ENCODE assay signal across 14 cellular contexts in genomic region chr1:47536646-47537118, GRCh38.
DNase-seq lines count a peak whose midpoint lies in the region; TF ChIP-seq lines count a peak whose summit lies in the region.
"Had no signal": no experiment of that assay in that cellular context is flagged by ENCODE, and none has a peak within 500 bp of the region (broad histone marks: within the 10 kb centered on the region; RNA-seq: fewer than 3 reads in every experiment).

No MANE protein-coding gene starts in this region.

- H3K27ac ChIP-seq in VCaP, result peak overlapping the region; percentile 64

- TF ChIP-seq CTCF in VCaP (conservative IDR thresholded peaks at IDR 0.05) (no peak), nephron progenitor cell (IDR thresholded peaks at IDR 0.05) (no peak)

- H3K36me3 Mint-ChIP-seq in nephron progenitor cell (ENCODE audit: low read depth), result peaks cover 3% of the 10 kb centered on the region
- H3K36me3 Mint-ChIP-seq: CD8-positive, alpha-beta T cell had no signal

- H3K9me3 Mint-ChIP-seq in nephron progenitor cell, result peaks cover 7% of the 10 kb centered on the region

- peak; percentile 32 for DNase-seq in DMS153 (lab: John Stamatoyannopoulos, UW)
- peak; percentile 67 for DNase-seq in HuH-7 (ENCODE audit: low spot score)
- DNase-seq in nephron progenitor cell, result peak; percentile 39
- no peak for DNase-seq in SK-N-DZ (ENCODE audit: low spot score)
- no peak for DNase-seq in cerebellar nuclear complex (lab: John Stamatoyannopoulos, UW)
- no peak for DNase-seq in G401 (ENCODE audit: low spot score)
- DNase-seq: CD8-positive, alpha-beta T cell; EL; HCEC 1CT; NCI-H187 treated with DMSO at 0.1 percent for 48 hours; NCI-H526; NK-92 treated with Interleukin-12 subunit alpha and Interleukin-12 subunit beta, amount 100 ng/mL, for 24 hours; OCI-M1 had no signal

- H3K4me1 Mint-ChIP-seq in nephron progenitor cell, result peaks cover 60% of the 10 kb centered on the region

- peaks cover 22% of the 10 kb centered on the region for H3K27me3 Mint-ChIP-seq in nephron progenitor cell (ENCODE audit: low read depth, poor library complexity)

- H3K4me3 Mint-ChIP-seq in nephron progenitor cell, result no peak overlapping the region
- H3K4me3 Mint-ChIP-seq: CD8-positive, alpha-beta T cell had no signal

- no peak overlapping the region for H3K27ac Mint-ChIP-seq in nephron progenitor cell
- H3K27ac Mint-ChIP-seq: CD8-positive, alpha-beta T cell had no signal

- in situ Hi-C loops in G401 (cut with HindIII; ENCODE audit: low sequenced_read_pairs), result no loop called here

Comparison
In these comparisons a context has a peak if more than half of its experiments do, and no peak if none do; other contexts are left out.
1. DNase-seq: peak in DMS153 (single experiment), HuH-7 (single experiment) and nephron progenitor cell (single experiment); none in SK-N-DZ (single experiment), cerebellar nuclear complex (0 of 2) and G401 (single experiment).